22 cellular contexts compared by ENCODE assay signal in the genomic region with DNA sequence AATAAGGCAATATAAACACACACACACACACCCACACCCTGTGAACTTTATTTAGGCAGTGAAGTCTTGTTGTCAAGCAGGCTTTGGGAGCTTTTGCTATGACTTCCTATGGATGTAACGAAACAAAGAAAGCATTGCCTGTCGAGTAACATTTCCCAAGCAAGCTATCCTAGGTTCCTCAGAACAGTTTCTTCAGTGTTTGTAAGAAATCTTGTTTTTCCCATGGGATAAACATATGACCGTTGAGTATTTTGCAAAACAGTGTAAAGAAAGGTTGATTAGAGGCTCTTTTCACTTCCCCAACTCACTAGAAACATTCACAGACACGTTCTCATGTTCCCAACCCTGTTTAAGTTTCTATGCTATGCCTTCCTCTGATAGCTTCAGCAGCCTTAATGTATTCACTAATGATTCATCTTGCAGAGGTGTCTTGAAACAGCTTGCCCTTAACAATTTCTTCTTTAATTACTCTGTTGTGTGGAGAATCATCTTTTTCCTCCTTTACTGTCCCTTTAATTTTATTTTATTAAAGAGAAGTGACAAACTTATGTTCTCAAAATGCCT.
A peak's percentile ranks its signal among the peaks of the same experiment; 100 is the strongest.
DNase-seq lines count a peak whose midpoint lies in the region; ATAC-seq, FAIRE-seq and TF ChIP-seq lines count a peak whose summit lies in the region.
"Had no signal": no experiment of that assay in that cellular context is flagged by ENCODE, and none has a peak within 500 bp of the region (broad histone marks: within the 10 kb centered on the region; RNA-seq: fewer than 3 reads in every experiment).

No MANE protein-coding gene starts in this region.

- ATAC-seq in GM21786 (IDR thresholded peaks at IDR 0.05; ENCODE audit: unreplicated experiment) (peak; percentile 78), GM21447 (IDR thresholded peaks at IDR 0.05; ENCODE audit: unreplicated experiment) (no peak)
- no peak for ATAC-seq in activated naive CD4-positive, alpha-beta T cell treated with anti-CD3 and anti-CD28 coated beads, Interleukin-2, amount 50 U/mL, for 72 hours
- ATAC-seq: A549, HCT116 had no signal

- no peak overlapping the region for H3K9ac ChIP-seq in neural progenitor cell
- H3K9ac ChIP-seq: KMS-11, SK-N-SH had no signal

- H4K20me1 ChIP-seq in neural progenitor cell (ENCODE audit: low read depth): no peaks in the 10 kb centered on the region

- no peak overlapping the region for H3K4me3 Mint-ChIP-seq in neural progenitor cell

- intact Hi-C loops in esophagus squamous epithelium (cut with DNase I): no loop called here

- H3K27me3 Mint-ChIP-seq in neural progenitor cell (ENCODE audit: insufficient read depth, low read depth): no peaks in the 10 kb centered on the region

- no peaks in the 10 kb centered on the region for H3K36me3 Mint-ChIP-seq in neural progenitor cell
- no peaks in the 10 kb centered on the region for H3K36me3 Mint-ChIP-seq in activated naive CD4-positive, alpha-beta T cell treated with anti-CD3 and anti-CD28 coated beads, Interleukin-2, amount 50 U/mL, for 72 hours

- H3K4me1 ChIP-seq in neural progenitor cell: no peaks in the 10 kb centered on the region
- no peaks in the 10 kb centered on the region for H3K4me1 ChIP-seq in esophagus squamous epithelium
- H3K4me1 ChIP-seq: A549, BE2C had no signal

- TF ChIP-seq POLR2A in esophagus squamous epithelium (IDR thresholded peaks at IDR 0.05): no peak

- no peak for FAIRE-seq in bronchial epithelial cell (lab: Jason Lieb, UNC)
- FAIRE-seq: A549 had no signal

- H3K9me3 ChIP-seq in neural progenitor cell (ENCODE audit: low read depth) (no peaks in the 10 kb centered on the region), esophagus squamous epithelium (peaks cover 0 to 3% (median 0%) of the 10 kb centered on the region in 3 donors)
- H3K9me3 ChIP-seq: A549, BE2C, SK-N-SH had no signal

- no peak for TF ChIP-seq CTCF in GM12865 (IDR thresholded peaks at IDR 0.05; ENCODE audit: insufficient read depth, low read depth, low read length, missing control alignments)
- no peak for TF ChIP-seq CTCF in bronchial epithelial cell (IDR thresholded peaks at IDR 0.05; ENCODE audit: insufficient read depth, low read length, severe bottlenecking)
- no peak for TF ChIP-seq CTCF in neural progenitor cell (IDR thresholded peaks at IDR 0.05)
- TF ChIP-seq CTCF in esophagus squamous epithelium (IDR thresholded peaks at IDR 0.05): no peak

- H3F3A ChIP-seq in neural progenitor cell (ENCODE audit: low read depth): no peaks in the 10 kb centered on the region

- H3K27me3 ChIP-seq in bronchial epithelial cell (ENCODE audit: control insufficient read depth, insufficient read depth, low read length) (no peaks in the 10 kb centered on the region), neural progenitor cell (no peaks in the 10 kb centered on the region), esophagus squamous epithelium (no peaks in the 10 kb centered on the region)
- H3K27me3 ChIP-seq: BE2C had no signal

- H3K9me3 Mint-ChIP-seq in neural progenitor cell: peaks cover 1% of the 10 kb centered on the region
- peaks cover 10 to 27% of the 10 kb centered on the region in 2 donors for H3K9me3 Mint-ChIP-seq in activated naive CD4-positive, alpha-beta T cell treated with anti-CD3 and anti-CD28 coated beads, Interleukin-2, amount 50 U/mL, for 72 hours

- no peak overlapping the region for H3K27ac ChIP-seq in neural progenitor cell
- H3K27ac ChIP-seq in esophagus squamous epithelium: no peak overlapping the region
- H3K27ac ChIP-seq: A549, KMS-11 had no signal

- H3K36me3 ChIP-seq in bronchial epithelial cell (ENCODE audit: control insufficient read depth, insufficient read depth, low read length): no peaks in the 10 kb centered on the region
- H3K36me3 ChIP-seq in neural progenitor cell: no peaks in the 10 kb centered on the region
- no peaks in the 10 kb centered on the region for H3K36me3 ChIP-seq in esophagus squamous epithelium
- H3K36me3 ChIP-seq: BE2C had no signal

- 19 to 29% methylated on average over 4 of the region's 4 CpGs for WGBS in esophagus squamous epithelium, 2 donors

- H3K4me2 ChIP-seq in neural progenitor cell: no peak overlapping the region
- H3K4me2 ChIP-seq: A549, KMS-11, SK-N-SH had no signal

- peak; percentile 26 for DNase-seq in GM12865 (ENCODE audit: low read depth)
- DNase-seq in bronchial epithelial cell (ENCODE audit: low read depth): peak; percentile 1
- DNase-seq in neural progenitor cell (ENCODE audit: low spot score): no peak
- no peak for DNase-seq in HUDEP-2 (lab: John Stamatoyannopoulos, UW; ENCODE audit: unreplicated experiment in 76 of 76)
- DNase-seq in esophagus squamous epithelium (lab: John Stamatoyannopoulos, UW): no peak
- no peak for DNase-seq in activated naive CD4-positive, alpha-beta T cell treated with anti-CD3 and anti-CD28 coated beads, Interleukin-2, amount 50 U/mL, for 72 hours (ENCODE audit: low spot score in 2 of 2)
- DNase-seq: BE2C, COR-L47, DMS79, GOT3, NCI-H1694, NCI-H2081 treated with DMSO at 0.1 percent for 48 hours, NCI-H2171 treated with DMSO at 0.1 percent for 48 hours, NCI-H524 treated with DMSO at 0.1 percent for 48 hours, RPMI8226, SHP77, SK-N-SH had no signal

- peaks cover 3% of the 10 kb centered on the region for H3K4me1 Mint-ChIP-seq in neural progenitor cell

- no peaks in the 10 kb centered on the region for H3K79me2 ChIP-seq in neural progenitor cell (ENCODE audit: low read depth)

- H3K4me3 ChIP-seq in GM12865 (ENCODE audit: low read depth, low read length) (no peak overlapping the region), bronchial epithelial cell (ENCODE audit: low read depth, low read length) (no peak overlapping the region), neural progenitor cell (no peak overlapping the region), esophagus squamous epithelium (no peak overlapping the region)
- H3K4me3 ChIP-seq: A549 had no signal

- peak overlapping the region; percentile 82 for H2AFZ ChIP-seq in neural progenitor cell (replicated peaks)

- no peak overlapping the region for H3K27ac Mint-ChIP-seq in neural progenitor cell
- H3K27ac Mint-ChIP-seq in activated naive CD4-positive, alpha-beta T cell treated with anti-CD3 and anti-CD28 coated beads, Interleukin-2, amount 50 U/mL, for 72 hours: no peak overlapping the region

Comparison
In these comparisons a context has a peak if more than half of its experiments do, and no peak if none do; other contexts are left out.
1. DNase-seq: peak in GM12865 (single experiment) and bronchial epithelial cell (single experiment); none in neural progenitor cell (single experiment), HUDEP-2 (0 of 76), esophagus squamous epithelium (single experiment) and activated naive CD4-positive, alpha-beta T cell treated with anti-CD3 and anti-CD28 coated beads, Interleukin-2, amount 50 U/mL, for 72 hours (0 of 2).